ENCODE assay signal across 34 cellular contexts in the genomic region with DNA sequence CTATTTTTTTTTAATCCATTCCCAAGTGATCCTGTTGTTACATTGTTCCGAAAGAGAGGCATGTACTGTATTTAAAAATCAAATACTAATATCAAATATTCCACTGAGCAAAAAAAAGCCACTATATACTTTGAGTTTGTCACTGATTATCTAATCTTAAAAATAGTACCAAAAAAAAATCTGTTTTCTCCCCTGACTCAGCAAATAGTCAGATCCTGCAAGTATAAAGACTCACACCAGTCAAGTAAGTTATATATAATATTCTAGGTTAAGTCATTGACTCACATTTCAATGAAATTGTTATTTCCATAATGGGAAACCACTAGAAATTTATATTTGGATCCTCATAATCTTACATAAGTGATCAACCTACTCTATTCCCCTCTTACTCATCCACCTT.
"Had no signal": no experiment of that assay in that cellular context is flagged by ENCODE, and none has a peak within 500 bp of the region (broad histone marks: within the 10 kb centered on the region; RNA-seq: fewer than 3 reads in every experiment).

No MANE protein-coding gene starts in this region.

- H3K4me3 Mint-ChIP-seq: activated CD4-positive, alpha-beta memory T cell treated with anti-CD3 and anti-CD28 coated beads for 36 hours; activated CD4-positive, alpha-beta T cell treated with anti-CD3 and anti-CD28 coated beads for 36 hours; activated CD4-positive, alpha-beta T cell treated with anti-CD3 and anti-CD28 coated beads, Interleukin-2, amount 10 ng/mL, durations not matched to agents 24 days and 14 days; activated CD8-positive, alpha-beta memory T cell treated with anti-CD3 and anti-CD28 coated beads, Interleukin-2, amount 10 ng/mL, durations not matched to agents 7 days and 5 days; activated CD8-positive, alpha-beta T cell treated with anti-CD3 and anti-CD28 coated beads, Interleukin-2, amount 10 ng/mL, durations not matched to agents 7 days and 5 days; activated naive CD4-positive, alpha-beta T cell treated with anti-CD3 and anti-CD28 coated beads, Interleukin-2, amount 10 ng/mL, durations not matched to agents 7 days and 5 days; activated naive CD8-positive, alpha-beta T cell treated with anti-CD3 and anti-CD28 coated beads, Interleukin-2, amount 10 ng/mL, durations not matched to agents 7 days and 5 days; activated T-cell treated with anti-CD3 and anti-CD28 coated beads, Interleukin-2, amount 50 U/mL, for 72 hours; brain; T-helper 17 cell; T-helper 2 cell treated with Interferon-gamma antibody and Interleukin-4, amounts not matched to agents 5 μg/mL and 100 μg/mL, for 36 hours had no signal

- H3K4me1 ChIP-seq: ascending aorta, breast epithelium, colonic mucosa, esophagus squamous epithelium, gastroesophageal sphincter had no signal

- H3K9me3 Mint-ChIP-seq: activated CD4-positive, alpha-beta T cell treated with anti-CD3 and anti-CD28 coated beads, Interleukin-2, amount 10 ng/mL, durations not matched to agents 24 days and 14 days; activated naive CD4-positive, alpha-beta T cell treated with anti-CD3 and anti-CD28 coated beads, Interleukin-2, amount 10 ng/mL, durations not matched to agents 7 days and 5 days had no signal

- H3K36me3 Mint-ChIP-seq: activated CD4-positive, alpha-beta memory T cell treated with anti-CD3 and anti-CD28 coated beads for 36 hours; activated CD8-positive, alpha-beta memory T cell treated with anti-CD3 and anti-CD28 coated beads, Interleukin-2, amount 10 ng/mL, durations not matched to agents 7 days and 5 days; activated naive CD4-positive, alpha-beta T cell treated with anti-CD3 and anti-CD28 coated beads, Interleukin-2, amount 10 ng/mL, durations not matched to agents 7 days and 5 days; activated naive CD4-positive, alpha-beta T cell treated with anti-CD3 and anti-CD28 coated beads, Interleukin-2, amount 50 U/mL, for 72 hours; activated naive CD8-positive, alpha-beta T cell treated with anti-CD3 and anti-CD28 coated beads, Interleukin-2, amount 10 ng/mL, durations not matched to agents 7 days and 5 days; brain had no signal

- ATAC-seq: activated CD4-positive, alpha-beta T cell treated with anti-CD3 and anti-CD28 coated beads for 36 hours; activated CD8-positive, alpha-beta memory T cell treated with anti-CD3 and anti-CD28 coated beads, Interleukin-2, amount 10 ng/mL, durations not matched to agents 7 days and 5 days; activated CD8-positive, alpha-beta T cell treated with anti-CD3 and anti-CD28 coated beads, Interleukin-2, amount 10 ng/mL, durations not matched to agents 7 days and 5 days; activated naive CD4-positive, alpha-beta T cell treated with anti-CD3 and anti-CD28 coated beads, Interleukin-2, amount 50 U/mL, for 72 hours; activated T-cell treated with anti-CD3 and anti-CD28 coated beads, Interleukin-2, amount 50 U/mL, for 72 hours; gastroesophageal sphincter; T-helper 17 cell had no signal

- H3K36me3 ChIP-seq: ascending aorta, breast epithelium, cardiac muscle cell, colonic mucosa, esophagus squamous epithelium, gastroesophageal sphincter had no signal

- H3K4me3 ChIP-seq: ascending aorta, breast epithelium, cardiac muscle cell, colonic mucosa, esophagus squamous epithelium, gastroesophageal sphincter had no signal

- H3K9me3 ChIP-seq: ascending aorta, breast epithelium, colonic mucosa, esophagus squamous epithelium, gastroesophageal sphincter had no signal

- DNase-seq: activated CD4-positive, alpha-beta memory T cell treated with anti-CD3 and anti-CD28 coated beads for 36 hours; activated CD4-positive, alpha-beta T cell treated with anti-CD3 and anti-CD28 coated beads for 36 hours; activated CD4-positive, alpha-beta T cell treated with anti-CD3 and anti-CD28 coated beads, Interleukin-2, amount 10 ng/mL, durations not matched to agents 24 days and 14 days; activated CD4-positive, CD25-positive, alpha-beta regulatory T cell; activated CD4-positive, CD25-positive, alpha-beta regulatory T cell treated with anti-CD3 and anti-CD28 coated beads, Interleukin-2, amount 50 U/mL, for 72 hours; activated CD8-positive, alpha-beta memory T cell treated with anti-CD3 and anti-CD28 coated beads, Interleukin-2, amount 10 ng/mL, durations not matched to agents 7 days and 5 days; activated CD8-positive, alpha-beta memory T cell treated with anti-CD3 and anti-CD28 coated beads, Interleukin-2, amount 50 U/mL, for 4 hours; activated CD8-positive, alpha-beta T cell treated with anti-CD3 and anti-CD28 coated beads, Interleukin-2, amount 10 ng/mL, durations not matched to agents 7 days and 5 days; activated gamma-delta T cell; activated naive CD4-positive, alpha-beta T cell; activated naive CD4-positive, alpha-beta T cell treated with anti-CD3 and anti-CD28 coated beads, Interleukin-2, amount 10 ng/mL, durations not matched to agents 7 days and 5 days; activated naive CD8-positive, alpha-beta T cell treated with anti-CD3 and anti-CD28 coated beads, Interleukin-2, amount 10 ng/mL, durations not matched to agents 7 days and 5 days; activated T-cell treated with anti-CD3 and anti-CD28 coated beads, Interleukin-2, amount 50 U/mL, for 1 hour; activated T-cell treated with anti-CD3 and anti-CD28 coated beads, Interleukin-2, amount 50 U/mL, for 72 hours; central memory CD4-positive, alpha-beta T cell; cerebellar nuclear complex; colonic mucosa; effector CD8-positive, alpha-beta T cell; esophagus squamous epithelium; foreskin melanocyte; head of caudate nucleus; T-helper 1 cell; T-helper 17 cell; T1000 had no signal

- H3K27ac Mint-ChIP-seq: activated CD4-positive, alpha-beta memory T cell treated with anti-CD3 and anti-CD28 coated beads for 36 hours; activated CD4-positive, alpha-beta T cell treated with anti-CD3 and anti-CD28 coated beads for 36 hours; activated CD4-positive, alpha-beta T cell treated with anti-CD3 and anti-CD28 coated beads, Interleukin-2, amount 10 ng/mL, durations not matched to agents 24 days and 14 days; activated CD8-positive, alpha-beta memory T cell treated with anti-CD3 and anti-CD28 coated beads, Interleukin-2, amount 10 ng/mL, durations not matched to agents 7 days and 5 days; activated CD8-positive, alpha-beta T cell treated with anti-CD3 and anti-CD28 coated beads, Interleukin-2, amount 10 ng/mL, durations not matched to agents 7 days and 5 days; activated naive CD4-positive, alpha-beta T cell treated with anti-CD3 and anti-CD28 coated beads, Interleukin-2, amount 10 ng/mL, durations not matched to agents 7 days and 5 days; activated naive CD4-positive, alpha-beta T cell treated with anti-CD3 and anti-CD28 coated beads, Interleukin-2, amount 50 U/mL, for 72 hours; activated naive CD8-positive, alpha-beta T cell treated with anti-CD3 and anti-CD28 coated beads, Interleukin-2, amount 10 ng/mL, durations not matched to agents 7 days and 5 days; brain; T-helper 17 cell; T-helper 2 cell treated with Interferon-gamma antibody and Interleukin-4, amounts not matched to agents 5 μg/mL and 100 μg/mL, for 36 hours had no signal

- H3K27me3 Mint-ChIP-seq: activated CD4-positive, alpha-beta memory T cell treated with anti-CD3 and anti-CD28 coated beads for 36 hours; activated CD4-positive, alpha-beta T cell treated with anti-CD3 and anti-CD28 coated beads for 36 hours; activated CD4-positive, alpha-beta T cell treated with anti-CD3 and anti-CD28 coated beads, Interleukin-2, amount 10 ng/mL, durations not matched to agents 24 days and 14 days; activated CD8-positive, alpha-beta memory T cell treated with anti-CD3 and anti-CD28 coated beads, Interleukin-2, amount 10 ng/mL, durations not matched to agents 7 days and 5 days; activated naive CD4-positive, alpha-beta T cell treated with anti-CD3 and anti-CD28 coated beads, Interleukin-2, amount 10 ng/mL, durations not matched to agents 7 days and 5 days; activated naive CD8-positive, alpha-beta T cell treated with anti-CD3 and anti-CD28 coated beads, Interleukin-2, amount 10 ng/mL, durations not matched to agents 7 days and 5 days; T-helper 17 cell had no signal

- FAIRE-seq: endometrium, endothelial cell of umbilical vein had no signal

- H3K27me3 ChIP-seq: ascending aorta, breast epithelium, cardiac muscle cell, colonic mucosa, esophagus squamous epithelium, gastroesophageal sphincter had no signal

- H3K27ac ChIP-seq: ascending aorta, breast epithelium, cardiac muscle cell, colonic mucosa, epithelial cell of prostate, esophagus squamous epithelium, gastroesophageal sphincter had no signal

- H3K4me1 Mint-ChIP-seq: activated CD4-positive, alpha-beta T cell treated with anti-CD3 and anti-CD28 coated beads for 36 hours; activated CD4-positive, alpha-beta T cell treated with anti-CD3 and anti-CD28 coated beads, Interleukin-2, amount 10 ng/mL, durations not matched to agents 24 days and 14 days; activated CD8-positive, alpha-beta memory T cell treated with anti-CD3 and anti-CD28 coated beads, Interleukin-2, amount 10 ng/mL, durations not matched to agents 7 days and 5 days; activated naive CD4-positive, alpha-beta T cell treated with anti-CD3 and anti-CD28 coated beads, Interleukin-2, amount 10 ng/mL, durations not matched to agents 7 days and 5 days; activated naive CD8-positive, alpha-beta T cell treated with anti-CD3 and anti-CD28 coated beads, Interleukin-2, amount 10 ng/mL, durations not matched to agents 7 days and 5 days; brain; T-helper 17 cell had no signal
